In genomic region chr14:101251812-101252442, GRCh38 we compare ENCODE assay signal across 20 cellular contexts.
A peak's percentile ranks its signal among the peaks of the same experiment; 100 is the strongest.
DNase-seq lines count a peak whose midpoint lies in the region; ATAC-seq and TF ChIP-seq lines count a peak whose summit lies in the region.
"Had no signal": no experiment of that assay in that cellular context is flagged by ENCODE, and none has a peak within 500 bp of the region (broad histone marks: within the 10 kb centered on the region; RNA-seq: fewer than 3 reads in every experiment).

No MANE protein-coding gene starts in this region.

- in situ Hi-C loops in GM13976 (cut with MboI; ENCODE audit: low sequenced_read_pairs, unreplicated experiment), result no loop called here

- TF ChIP-seq CTCF in GM13976 (IDR thresholded peaks at IDR 0.05; ENCODE audit: borderline replicate concordance, control extremely low read depth, extremely low read depth, insufficient read depth, missing control alignments) (no peak), esophagus muscularis mucosa (IDR thresholded peaks at IDR 0.05) (no peak), spleen (IDR thresholded peaks at IDR 0.05 in 8 of 11, conservative IDR thresholded peaks at IDR 0.05 in 3 of 11) (no peak)

- H3K4me1 ChIP-seq in esophagus muscularis mucosa, result peaks cover 0 to 10% (median 0%) of the 10 kb centered on the region in 4 donors
- H3K4me1 ChIP-seq in spleen, result no peaks in the 10 kb centered on the region
- H3K4me1 ChIP-seq: A549 had no signal

- DNase-seq in activated CD8-positive, alpha-beta memory T cell treated with anti-CD3 and anti-CD28 coated beads, Interleukin-2, amount 10 ng/mL, durations not matched to agents 7 days and 5 days, result peak; percentile 61
- DNase-seq in activated CD8-positive, alpha-beta memory T cell treated with anti-CD3 and anti-CD28 coated beads, Interleukin-2, amount 50 U/mL, for 48 hours, result no peak
- DNase-seq in GM13976 (ENCODE audit: low spot score) (peak; percentile 11), esophagus muscularis mucosa (ENCODE audit: extremely low spot score) (peak; percentile 83), spleen (peak; percentile 52), NCI-H748 treated with DMSO at 0.1 percent for 48 hours (lab: John Stamatoyannopoulos, UW) (no peak)
- DNase-seq in stimulated activated CD4-positive, alpha-beta T cell treated with anti-CD3 and anti-CD28 coated beads, Interleukin-12 subunit alpha, Interleukin-12 subunit beta, amount 100 ng/mL, for 4 hours, result no peak
- DNase-seq in stimulated activated CD4-positive, alpha-beta T cell treated with anti-CD3 and anti-CD28 coated beads, Interleukin-2, amount 100 ng/mL, for 48 hours, result no peak
- DNase-seq: DMS79 treated with DMSO at 0.1 percent for 48 hours, NCI-H1417, NCI-H187 treated with DMSO at 0.1 percent for 48 hours, NCI-H2227 treated with DMSO at 0.1 percent for 48 hours, NCI-H524, SHP77 had no signal

- H3K9me3 ChIP-seq in esophagus muscularis mucosa, result no peaks in the 10 kb centered on the region
- no peaks in the 10 kb centered on the region for H3K9me3 ChIP-seq in spleen
- H3K9me3 ChIP-seq: A549 had no signal

- peaks cover 17% of the 10 kb centered on the region for H3K4me1 Mint-ChIP-seq in activated CD8-positive, alpha-beta memory T cell treated with anti-CD3 and anti-CD28 coated beads, Interleukin-2, amount 10 ng/mL, durations not matched to agents 7 days and 5 days
- H3K4me1 Mint-ChIP-seq: CD14-positive monocyte, GM23338 had no signal

- TF ChIP-seq POLR2A in esophagus muscularis mucosa (IDR thresholded peaks at IDR 0.05; ENCODE audit: low read depth) (no peak), spleen (IDR thresholded peaks at IDR 0.05) (no peak)

- TF ChIP-seq EP300 in esophagus muscularis mucosa (IDR thresholded peaks at IDR 0.05), result no peak

- H3K36me3 ChIP-seq in esophagus muscularis mucosa, result no peaks in the 10 kb centered on the region
- H3K36me3 ChIP-seq in spleen, result no peaks in the 10 kb centered on the region

- peak overlapping the region; percentile 20 for H3K27ac Mint-ChIP-seq in activated CD8-positive, alpha-beta memory T cell treated with anti-CD3 and anti-CD28 coated beads, Interleukin-2, amount 10 ng/mL, durations not matched to agents 7 days and 5 days
- H3K27ac Mint-ChIP-seq: GM23338 had no signal

- no peak for ATAC-seq in activated CD8-positive, alpha-beta memory T cell treated with anti-CD3 and anti-CD28 coated beads, Interleukin-2, amount 10 ng/mL, durations not matched to agents 7 days and 5 days
- ATAC-seq: A549, GM23338, HepG2 had no signal

- no peaks in the 10 kb centered on the region for H3K36me3 Mint-ChIP-seq in activated CD8-positive, alpha-beta memory T cell treated with anti-CD3 and anti-CD28 coated beads, Interleukin-2, amount 10 ng/mL, durations not matched to agents 7 days and 5 days
- H3K36me3 Mint-ChIP-seq: CD14-positive monocyte had no signal

- no peaks in the 10 kb centered on the region for H3K9me3 Mint-ChIP-seq in activated CD8-positive, alpha-beta memory T cell treated with anti-CD3 and anti-CD28 coated beads, Interleukin-2, amount 10 ng/mL, durations not matched to agents 7 days and 5 days (ENCODE audit: low read depth)
- H3K9me3 Mint-ChIP-seq: GM23338 had no signal

- H3K4me3 ChIP-seq in esophagus muscularis mucosa (no peak overlapping the region), spleen (no peak overlapping the region)
- H3K4me3 ChIP-seq: A549, GM23338, SK-N-MC had no signal

- no peak overlapping the region for H3K4me3 Mint-ChIP-seq in activated CD8-positive, alpha-beta memory T cell treated with anti-CD3 and anti-CD28 coated beads, Interleukin-2, amount 10 ng/mL, durations not matched to agents 7 days and 5 days
- H3K4me3 Mint-ChIP-seq: CD14-positive monocyte, GM23338 had no signal

- CTCF ChIA-PET in activated CD8-positive, alpha-beta memory T cell treated with anti-CD3 and anti-CD28 coated beads, Interleukin-2, amount 10 ng/mL, durations not matched to agents 7 days and 5 days (lab: Charles Lee), result no interaction called here

- H3K27me3 Mint-ChIP-seq in activated CD8-positive, alpha-beta memory T cell treated with anti-CD3 and anti-CD28 coated beads, Interleukin-2, amount 10 ng/mL, durations not matched to agents 7 days and 5 days, result no peaks in the 10 kb centered on the region

- 79% methylated on average over 9 of the region's 15 CpGs for WGBS in esophagus muscularis mucosa
- WGBS in spleen, 5 donors, result 51 to 63% (median 54%) methylated on average over 11 to 15 of the region's 15 CpGs

- intact Hi-C loops in esophagus muscularis mucosa (cut with DNase I) (no loop called here), spleen (cut with DNase I; ENCODE audit: low total_unique reads) (no loop called here)

- H3K27me3 ChIP-seq in esophagus muscularis mucosa (peaks cover 0 to 30% (median 0%) of the 10 kb centered on the region in 4 donors), spleen (replicated peaks in 1 of 7) (peaks cover 0 to 51% (median 0%) of the 10 kb centered on the region in 7 donors)

- H3K27ac ChIP-seq in esophagus muscularis mucosa (replicated peaks in 1 of 4), result no peak overlapping the region
- no peak overlapping the region for H3K27ac ChIP-seq in spleen
- H3K27ac ChIP-seq: A549, KMS-11, SK-N-MC had no signal

Comparison
In these comparisons a context has a peak if more than half of its experiments do, and no peak if none do; other contexts are left out.
1. DNase-seq: peak in activated CD8-positive, alpha-beta memory T cell treated with anti-CD3 and anti-CD28 coated beads, Interleukin-2, amount 10 ng/mL, durations not matched to agents 7 days and 5 days (single experiment), GM13976 (single experiment), esophagus muscularis mucosa (single experiment) and spleen (single experiment); none in activated CD8-positive, alpha-beta memory T cell treated with anti-CD3 and anti-CD28 coated beads, Interleukin-2, amount 50 U/mL, for 48 hours (single experiment), NCI-H748 treated with DMSO at 0.1 percent for 48 hours (single experiment), stimulated activated CD4-positive, alpha-beta T cell treated with anti-CD3 and anti-CD28 coated beads, Interleukin-12 subunit alpha, Interleukin-12 subunit beta, amount 100 ng/mL, for 4 hours (single experiment) and stimulated activated CD4-positive, alpha-beta T cell treated with anti-CD3 and anti-CD28 coated beads, Interleukin-2, amount 100 ng/mL, for 48 hours (0 of 2).